ENCODE assay signal across 23 cellular contexts in the genomic region with DNA sequence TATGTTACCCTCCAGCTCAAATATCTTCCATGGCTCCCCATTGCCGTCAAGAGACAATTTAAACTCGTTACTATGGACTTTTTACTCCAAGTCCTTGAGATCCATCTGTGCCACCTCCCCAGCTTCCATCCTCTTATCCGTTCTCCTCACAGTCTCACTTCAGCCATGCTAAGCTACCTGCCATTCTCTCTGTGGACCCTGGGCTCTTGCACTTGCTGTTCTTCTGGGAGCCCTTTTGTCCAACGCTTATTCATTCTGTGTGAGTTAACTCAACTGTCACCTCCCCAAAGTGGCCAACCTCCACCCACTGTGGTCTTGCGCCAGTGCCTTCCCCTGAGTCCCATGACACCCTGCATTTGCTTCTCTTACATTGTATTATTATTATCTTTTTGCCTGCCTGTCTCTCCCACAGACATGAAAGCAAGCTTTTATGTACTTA.
DNase-seq lines count a peak whose midpoint lies in the region; ATAC-seq and TF ChIP-seq lines count a peak whose summit lies in the region.
"Had no signal": no experiment of that assay in that cellular context is flagged by ENCODE, and none has a peak within 500 bp of the region (broad histone marks: within the 10 kb centered on the region; RNA-seq: fewer than 3 reads in every experiment).

No MANE protein-coding gene starts in this region.

- H3K9me3 ChIP-seq in CD4-positive, alpha-beta T cell (ENCODE audit: control insufficient read depth, low read length): no peaks in the 10 kb centered on the region
- no peaks in the 10 kb centered on the region for H3K9me3 ChIP-seq in Panc1 (ENCODE audit: control insufficient read depth, insufficient read depth, low read depth, low read length)
- no peaks in the 10 kb centered on the region for H3K9me3 ChIP-seq in osteoblast (ENCODE audit: low read depth, low read length)
- H3K9me3 ChIP-seq: heart right ventricle, thoracic aorta had no signal

- H3K27ac ChIP-seq in CD4-positive, alpha-beta T cell (ENCODE audit: low read depth, low read length): no peak overlapping the region
- peak overlapping the region; percentile 100 for H3K27ac ChIP-seq in Panc1 (ENCODE audit: low read length)
- H3K27ac ChIP-seq in osteoblast (ENCODE audit: low read depth, low read length): no peak overlapping the region
- H3K27ac ChIP-seq in brain microvascular endothelial cell: no peak overlapping the region
- H3K27ac ChIP-seq: foreskin keratinocyte, RWPE1, SK-N-MC, thoracic aorta had no signal

- BruUV-seq in Panc1 (replicated peaks; lab: Mats Ljungman, UMichigan): no TSS peak

- no peaks in the 10 kb centered on the region for H3K79me2 ChIP-seq in osteoblast (ENCODE audit: insufficient read depth, low read length)

- CTCF ChIA-PET in CD4-positive, alpha-beta T cell (lab: Charles Lee): no interaction called here
- CTCF ChIA-PET in Panc1 (lab: Charles Lee): interaction anchor here (0.6 kb wide), 1 partner anchor 158 kb away, joined by 5 read pairs; no protein-coding TSS in a partner anchor

- TF ChIP-seq CTCF in CD4-positive, alpha-beta T cell (IDR thresholded peaks at IDR 0.05): no peak
- TF ChIP-seq CTCF in Panc1 (IDR thresholded peaks at IDR 0.05) (no peak), endothelial cell (IDR thresholded peaks at IDR 0.05; ENCODE audit: unreplicated experiment) (no peak), osteoblast (IDR thresholded peaks at IDR 0.05; ENCODE audit: extremely low read depth, low read depth, low read length) (no peak), brain microvascular endothelial cell (IDR thresholded peaks at IDR 0.05; ENCODE audit: low read depth, low read length, missing control alignments) (no peak)

- no peaks in the 10 kb centered on the region for H3K9me3 Mint-ChIP-seq in CD4-positive, alpha-beta T cell
- no peaks in the 10 kb centered on the region for H3K9me3 Mint-ChIP-seq in endothelial cell (ENCODE audit: unreplicated experiment)
- no peaks in the 10 kb centered on the region for H3K9me3 Mint-ChIP-seq in stimulated activated effector memory CD8-positive, alpha-beta T cell treated with anti-CD3 and anti-CD28 coated beads, Interleukin-12 subunit alpha, Interleukin-12 subunit beta, amount 100 ng/mL, for 72 hours
- H3K9me3 Mint-ChIP-seq: activated naive CD8-positive, alpha-beta T cell treated with anti-CD3 and anti-CD28 coated beads, Interleukin-2, amount 10 ng/mL, durations not matched to agents 7 days and 5 days; activated T-helper 2 cell treated with anti-CD3 and anti-CD28 coated beads, Interferon-gamma antibody, Interleukin-2, Interleukin-4, amounts not matched to agents 10 μg/mL and 5 μg/mL and 100 μg/mL, durations not matched to agents 14 hours and 24 hours and 36 hours; CD8-positive, alpha-beta memory T cell; GM23338 had no signal

- H3K4me3 ChIP-seq in Panc1 (ENCODE audit: low read depth in 2 of 2, low read length in 2 of 2) (no peak overlapping the region), osteoblast (ENCODE audit: insufficient read depth, low read length) (no peak overlapping the region), brain microvascular endothelial cell (ENCODE audit: low read depth, low read length) (no peak overlapping the region)
- H3K4me3 ChIP-seq: GM23338, heart right ventricle, SK-N-MC, smooth muscle cell, thoracic aorta had no signal

- intact Hi-C loops in CD4-positive, alpha-beta T cell (cut with DNase I, micrococcal nuclease): no loop called here
- intact Hi-C loops in Panc1 (cut with micrococcal nuclease; ENCODE audit: unreplicated experiment): no loop called here

- ATAC-seq in CD4-positive, alpha-beta T cell (ENCODE audit: poor library complexity): no peak
- ATAC-seq in Panc1 (no peak), GM19397 (IDR thresholded peaks at IDR 0.05; ENCODE audit: unreplicated experiment) (no peak)
- ATAC-seq in stimulated activated effector memory CD8-positive, alpha-beta T cell treated with anti-CD3 and anti-CD28 coated beads, Interleukin-12 subunit alpha, Interleukin-12 subunit beta, amount 100 ng/mL, for 72 hours: no peak
- ATAC-seq: foreskin keratinocyte, GM23338, heart right ventricle, left cardiac atrium had no signal

- peaks cover 50% of the 10 kb centered on the region for H3K4me1 Mint-ChIP-seq in CD4-positive, alpha-beta T cell (ENCODE audit: low read depth)
- H3K4me1 Mint-ChIP-seq in endothelial cell (ENCODE audit: unreplicated experiment): peaks cover 79% of the 10 kb centered on the region
- peaks cover 37% of the 10 kb centered on the region for H3K4me1 Mint-ChIP-seq in stimulated activated effector memory CD8-positive, alpha-beta T cell treated with anti-CD3 and anti-CD28 coated beads, Interleukin-12 subunit alpha, Interleukin-12 subunit beta, amount 100 ng/mL, for 72 hours

- no peaks in the 10 kb centered on the region for H3K27me3 ChIP-seq in CD4-positive, alpha-beta T cell (ENCODE audit: control insufficient read depth, insufficient read depth, low read length)
- no peaks in the 10 kb centered on the region for H3K27me3 ChIP-seq in Panc1 (ENCODE audit: control insufficient read depth, insufficient read depth, low read length)
- no peaks in the 10 kb centered on the region for H3K27me3 ChIP-seq in osteoblast (ENCODE audit: insufficient read depth, low read length)
- H3K27me3 ChIP-seq in brain microvascular endothelial cell (replicated peaks): no peaks in the 10 kb centered on the region
- H3K27me3 ChIP-seq: foreskin keratinocyte, heart right ventricle had no signal

- no peak overlapping the region for H2AFZ ChIP-seq in osteoblast (ENCODE audit: low read length)
- H2AFZ ChIP-seq: GM23338 had no signal

- H3K27me3 Mint-ChIP-seq in CD4-positive, alpha-beta T cell: no peaks in the 10 kb centered on the region
- peaks cover 1% of the 10 kb centered on the region for H3K27me3 Mint-ChIP-seq in endothelial cell (ENCODE audit: unreplicated experiment)
- H3K27me3 Mint-ChIP-seq: activated naive CD8-positive, alpha-beta T cell treated with anti-CD3 and anti-CD28 coated beads, Interleukin-2, amount 10 ng/mL, durations not matched to agents 7 days and 5 days; CD8-positive, alpha-beta memory T cell had no signal

- H3K4me3 Mint-ChIP-seq in CD4-positive, alpha-beta T cell: no peak overlapping the region
- H3K4me3 Mint-ChIP-seq in endothelial cell (ENCODE audit: unreplicated experiment): no peak overlapping the region
- H3K4me3 Mint-ChIP-seq in stimulated activated effector memory CD8-positive, alpha-beta T cell treated with anti-CD3 and anti-CD28 coated beads, Interleukin-12 subunit alpha, Interleukin-12 subunit beta, amount 100 ng/mL, for 72 hours: no peak overlapping the region
- H3K4me3 Mint-ChIP-seq: activated naive CD8-positive, alpha-beta T cell treated with anti-CD3 and anti-CD28 coated beads, Interleukin-2, amount 10 ng/mL, durations not matched to agents 7 days and 5 days; CD8-positive, alpha-beta memory T cell; GM23338 had no signal

- peaks cover 62% of the 10 kb centered on the region for H3K4me1 ChIP-seq in Panc1 (ENCODE audit: control insufficient read depth, insufficient read depth, low read length)
- H3K4me1 ChIP-seq in osteoblast (ENCODE audit: insufficient read depth, low read length): peaks cover 51% of the 10 kb centered on the region

- no peaks in the 10 kb centered on the region for H4K20me1 ChIP-seq in osteoblast (ENCODE audit: insufficient read depth, low read length)

- H3K4me2 ChIP-seq in osteoblast (ENCODE audit: insufficient read depth, low read length): no peak overlapping the region
- H3K4me2 ChIP-seq: GM23338, smooth muscle cell had no signal

- DNase-seq in CD4-positive, alpha-beta T cell: no peak
- DNase-seq in Panc1 (ENCODE audit: low read depth, low spot score): no peak
- DNase-seq in endothelial cell (ENCODE audit: low spot score): no peak
- no peak for DNase-seq in stimulated activated effector memory CD8-positive, alpha-beta T cell treated with anti-CD3 and anti-CD28 coated beads, Interleukin-12 subunit alpha, Interleukin-12 subunit beta, amount 100 ng/mL, for 72 hours (ENCODE audit: low spot score in 2 of 2)
- DNase-seq in osteoblast (ENCODE audit: insufficient read length, low spot score, missing footprints): no peak
- DNase-seq in brain microvascular endothelial cell: no peak
- DNase-seq: activated CD4-positive, alpha-beta T cell treated with anti-CD3 and anti-CD28 coated beads for 4 hours; activated naive CD8-positive, alpha-beta T cell treated with anti-CD3 and anti-CD28 coated beads, Interleukin-2, amount 10 ng/mL, durations not matched to agents 7 days and 5 days; CD8-positive, alpha-beta memory T cell; cerebellar nuclear complex; foreskin keratinocyte; heart right ventricle; left cardiac atrium; NCI-H1105; NCI-H2029; T-helper 2 cell had no signal

- no peaks in the 10 kb centered on the region for H3K36me3 ChIP-seq in Panc1 (ENCODE audit: control insufficient read depth, insufficient read depth, low read length)
- H3K36me3 ChIP-seq in osteoblast (ENCODE audit: insufficient read depth, low read length): no peaks in the 10 kb centered on the region
- no peaks in the 10 kb centered on the region for H3K36me3 ChIP-seq in brain microvascular endothelial cell (replicated peaks)
- H3K36me3 ChIP-seq: heart right ventricle, thoracic aorta had no signal

- peak overlapping the region; percentile 8 for H3K27ac Mint-ChIP-seq in CD4-positive, alpha-beta T cell
- peak overlapping the region; percentile 8 for H3K27ac Mint-ChIP-seq in endothelial cell (ENCODE audit: unreplicated experiment)
- peak overlapping the region; percentile 2 for H3K27ac Mint-ChIP-seq in stimulated activated effector memory CD8-positive, alpha-beta T cell treated with anti-CD3 and anti-CD28 coated beads, Interleukin-12 subunit alpha, Interleukin-12 subunit beta, amount 100 ng/mL, for 72 hours
- H3K27ac Mint-ChIP-seq: activated naive CD8-positive, alpha-beta T cell treated with anti-CD3 and anti-CD28 coated beads, Interleukin-2, amount 10 ng/mL, durations not matched to agents 7 days and 5 days; activated T-helper 2 cell treated with anti-CD3 and anti-CD28 coated beads, Interferon-gamma antibody, Interleukin-2, Interleukin-4, amounts not matched to agents 10 μg/mL and 5 μg/mL and 100 μg/mL, durations not matched to agents 14 hours and 24 hours and 36 hours; GM23338 had no signal

- in situ Hi-C loops in Panc1 (cut with HindIII; ENCODE audit: low pct_unique_long_range_greater_than_20kb, low sequenced_read_pairs): no loop called here
- in situ Hi-C loops in brain microvascular endothelial cell (cut with HindIII; ENCODE audit: low pct_ligation_motif_present, low sequenced_read_pairs): no loop called here

- POLR2A ChIA-PET in CD4-positive, alpha-beta T cell (lab: Charles Lee): no interaction called here
- POLR2A ChIA-PET in Panc1 (lab: Charles Lee): no interaction called here

- no peaks in the 10 kb centered on the region for H3K36me3 Mint-ChIP-seq in CD4-positive, alpha-beta T cell (ENCODE audit: low read depth)
- no peaks in the 10 kb centered on the region for H3K36me3 Mint-ChIP-seq in endothelial cell (ENCODE audit: low read depth, unreplicated experiment)
- H3K36me3 Mint-ChIP-seq in stimulated activated effector memory CD8-positive, alpha-beta T cell treated with anti-CD3 and anti-CD28 coated beads, Interleukin-12 subunit alpha, Interleukin-12 subunit beta, amount 100 ng/mL, for 72 hours: no peaks in the 10 kb centered on the region
- H3K36me3 Mint-ChIP-seq: CD8-positive, alpha-beta memory T cell had no signal
